17 cellular contexts compared by ENCODE assay signal in genomic region chr4:41426523-41426922, GRCh38.
A peak's percentile ranks its signal among the peaks of the same experiment; 100 is the strongest.
DNase-seq lines count a peak whose midpoint lies in the region; ATAC-seq, FAIRE-seq and TF ChIP-seq lines count a peak whose summit lies in the region.
"Had no signal": no experiment of that assay in that cellular context is flagged by ENCODE, and none has a peak within 500 bp of the region (broad histone marks: within the 10 kb centered on the region; RNA-seq: fewer than 3 reads in every experiment).

No MANE protein-coding gene starts in this region.

- TF ChIP-seq EP300 in A549 (IDR thresholded peaks at IDR 0.05), result no peak

- no peaks in the 10 kb centered on the region for H4K20me1 ChIP-seq in hepatocyte (ENCODE audit: insufficient read depth, poor library complexity, severe bottlenecking)

- DNase-seq in A549 (ENCODE audit: low read depth in 1 of 2, low spot score in 1 of 2) (no peak), hepatocyte (ENCODE audit: low spot score) (no peak), psoas muscle (no peak), DMS79 (lab: John Stamatoyannopoulos, UW) (no peak), HTR-8/SVneo (ENCODE audit: insufficient read length, low spot score) (no peak)
- DNase-seq: GOT3; immature natural killer cell; stimulated activated naive CD4-positive, alpha-beta T cell; T-helper 1 cell had no signal

- H3K9me3 ChIP-seq in A549, result no peaks in the 10 kb centered on the region
- H3K9me3 ChIP-seq in hepatocyte (ENCODE audit: low read depth), result no peaks in the 10 kb centered on the region
- H3K9me3 ChIP-seq in psoas muscle, result no peaks in the 10 kb centered on the region
- H3K9me3 ChIP-seq: adrenal gland had no signal

- H3K4me1 ChIP-seq in A549 (peaks cover 60% of the 10 kb centered on the region), hepatocyte (ENCODE audit: insufficient read depth) (peaks cover 18% of the 10 kb centered on the region), psoas muscle (peaks cover 38% of the 10 kb centered on the region)

- TF ChIP-seq POLR2A in A549 (IDR thresholded peaks at IDR 0.05; ENCODE audit: low read length), result no peak

- intact Hi-C loops in psoas muscle (cut with DNase I), result no loop called here

- FAIRE-seq in A549 (lab: Jason Lieb, UNC) (no peak), HTR-8/SVneo (lab: Jason Lieb, UNC) (no peak)
- FAIRE-seq: D721Med had no signal

- POLR2A ChIA-PET in A549 (lab: Yijun Ruan, JAX), result no interaction called here

- H3K27ac ChIP-seq in A549 (peak overlapping the region; percentile 59 to 77; a peak in 2 of 6 replicates), VCaP (peak overlapping the region; percentile 76), hepatocyte (peak overlapping the region; percentile 62), psoas muscle (peak overlapping the region; percentile 66)
- H3K27ac ChIP-seq: KMS-11 had no signal

- WGBS in A549 (ENCODE audit: missing lambda C conversion rate), result 36% methylated on average over 3 of the region's 3 CpGs
- 35% methylated on average over 3 of the region's 3 CpGs for WGBS in hepatocyte (ENCODE audit: low lambda C conversion rate, missing lambda C conversion rate)
- WGBS in psoas muscle, 3 donors, result 28 to 43% (median 28%) methylated on average over 3 of the region's 3 CpGs

- H3K4me3 ChIP-seq in A549 (no peak overlapping the region), hepatocyte (no peak overlapping the region), psoas muscle (no peak overlapping the region)
- H3K4me3 ChIP-seq: adrenal gland had no signal

- H3K4me2 ChIP-seq in A549 (peak overlapping the region; percentile 61), hepatocyte (no peak overlapping the region)
- H3K4me2 ChIP-seq: KMS-11 had no signal

- H3K79me2 ChIP-seq in hepatocyte, result no peaks in the 10 kb centered on the region

- TF ChIP-seq CTCF in A549 (IDR thresholded peaks at IDR 0.05) (no peak), VCaP (conservative IDR thresholded peaks at IDR 0.05) (no peak), hepatocyte (IDR thresholded peaks at IDR 0.05; ENCODE audit: poor library complexity) (no peak), psoas muscle (IDR thresholded peaks at IDR 0.05) (no peak)

- CTCF ChIA-PET in A549 (lab: Yijun Ruan, JAX), result no interaction called here

- H2AFZ ChIP-seq in hepatocyte, result no peak overlapping the region

- H3K9me2 ChIP-seq in hepatocyte (replicated peaks; ENCODE audit: insufficient read depth), result no peaks in the 10 kb centered on the region

- ATAC-seq in A549 (no peak), psoas muscle (peak in 2 of 4 donors; percentile 29 to 44), HG03460 (IDR thresholded peaks at IDR 0.05; ENCODE audit: unreplicated experiment) (no peak), HG03095 (IDR thresholded peaks at IDR 0.05; ENCODE audit: unreplicated experiment) (no peak)
- ATAC-seq: activated T-helper 17 cell treated with anti-CD3 and anti-CD28 coated beads, Interleukin-2, amount 50 U/mL, for 72 hours; WTC11 had no signal

- no peaks in the 10 kb centered on the region for H3K27me3 ChIP-seq in hepatocyte
- no peaks in the 10 kb centered on the region for H3K27me3 ChIP-seq in psoas muscle (ENCODE audit: insufficient read depth in 3 of 3, low read length in 2 of 3)
- H3K27me3 ChIP-seq: adrenal gland had no signal

- H3K36me3 ChIP-seq in hepatocyte (replicated peaks; ENCODE audit: insufficient read depth, low read depth), result no peaks in the 10 kb centered on the region
- H3K36me3 ChIP-seq in psoas muscle (ENCODE audit: insufficient read depth in 1 of 2, low read depth in 1 of 2), result no peaks in the 10 kb centered on the region
- H3K36me3 ChIP-seq: adrenal gland had no signal

- no peak for TF ChIP-seq RAD21 in A549 (conservative IDR thresholded peaks at IDR 0.05 in 1 of 2, IDR thresholded peaks at IDR 0.05 in 1 of 2)

TF ChIP-seq in A549, 52 proteins besides CTCF, POLR2A, EP300 and RAD21:
- TF ChIP-seq CBX2 (IDR thresholded peaks at IDR 0.05; ENCODE audit: borderline replicate concordance, low read depth), result no peak
